ENCODE assay signal across 20 cellular contexts in genomic region chr5:174614500-174615135, GRCh38.
A peak's percentile ranks its signal among the peaks of the same experiment; 100 is the strongest.
DNase-seq lines count a peak whose midpoint lies in the region; ATAC-seq, FAIRE-seq and TF ChIP-seq lines count a peak whose summit lies in the region.
"Had no signal": no experiment of that assay in that cellular context is flagged by ENCODE, and none has a peak within 500 bp of the region (broad histone marks: within the 10 kb centered on the region; RNA-seq: fewer than 3 reads in every experiment).

No MANE protein-coding gene starts in this region.

- H3K27me3 ChIP-seq in Caco-2 (replicated peaks; ENCODE audit: control insufficient read depth, insufficient read depth, low read length) = no peaks in the 10 kb centered on the region
- H3K27me3 ChIP-seq in bronchial epithelial cell (ENCODE audit: control insufficient read depth, insufficient read depth, low read length) = no peaks in the 10 kb centered on the region
- no peaks in the 10 kb centered on the region for H3K27me3 ChIP-seq in foreskin keratinocyte
- H3K27me3 ChIP-seq: BE2C had no signal

- H3K4me1 ChIP-seq in Caco-2 = peaks cover 77% of the 10 kb centered on the region
- H3K4me1 ChIP-seq in foreskin keratinocyte = no peaks in the 10 kb centered on the region

- H3K4me1 Mint-ChIP-seq in Caco-2 (ENCODE audit: low read depth, unreplicated experiment) = peaks cover 58% of the 10 kb centered on the region
- H3K4me1 Mint-ChIP-seq in activated T-cell treated with anti-CD3 and anti-CD28 coated beads, Interleukin-2, amount 50 U/mL, for 72 hours (ENCODE audit: low read depth) = no peaks in the 10 kb centered on the region
- H3K4me1 Mint-ChIP-seq: CD4-positive, alpha-beta memory T cell; GM23338 had no signal

- no peak overlapping the region for H3K27ac ChIP-seq in foreskin keratinocyte
- H3K27ac ChIP-seq: C4-2B had no signal

- TF ChIP-seq CTCF in Caco-2 (IDR thresholded peaks at IDR 0.05; ENCODE audit: insufficient read depth in 1 of 2, low read depth in 1 of 2, low read length in 1 of 2, severe bottlenecking in 1 of 2, unreplicated experiment in 1 of 2) (no peak), bronchial epithelial cell (IDR thresholded peaks at IDR 0.05; ENCODE audit: insufficient read depth, low read length, severe bottlenecking) (no peak), foreskin keratinocyte (conservative IDR thresholded peaks at IDR 0.05) (no peak)

- intact Hi-C loops in Caco-2 (cut with micrococcal nuclease; ENCODE audit: unreplicated experiment) = loop anchor here (5.0 kb wide), 1 partner anchor 92 kb away; no protein-coding TSS in a partner anchor

- POLR2A ChIA-PET in Caco-2 (lab: Charles Lee) = no interaction called here

- H3K36me3 Mint-ChIP-seq in Caco-2 (ENCODE audit: insufficient read depth, unreplicated experiment) = peaks cover 16% of the 10 kb centered on the region
- H3K36me3 Mint-ChIP-seq in activated T-cell treated with anti-CD3 and anti-CD28 coated beads, Interleukin-2, amount 50 U/mL, for 72 hours (ENCODE audit: insufficient read depth in 2 of 2) = peaks cover 0 to 1% of the 10 kb centered on the region in 2 donors
- H3K36me3 Mint-ChIP-seq: CD4-positive, alpha-beta memory T cell had no signal

- no peak overlapping the region for H3K4me3 Mint-ChIP-seq in Caco-2 (ENCODE audit: unreplicated experiment)
- no peak overlapping the region for H3K4me3 Mint-ChIP-seq in activated T-cell treated with anti-CD3 and anti-CD28 coated beads, Interleukin-2, amount 50 U/mL, for 72 hours
- H3K4me3 Mint-ChIP-seq: CD4-positive, alpha-beta memory T cell; GM23338; H9 had no signal

- FAIRE-seq in bronchial epithelial cell (lab: Jason Lieb, UNC) (no peak), HTR-8/SVneo (lab: Jason Lieb, UNC) (no peak)
- FAIRE-seq: A204.1, D721Med, G401.6, GM12891 had no signal

- peak; percentile 38 for ATAC-seq in foreskin keratinocyte
- no peak for ATAC-seq in activated T-cell treated with anti-CD3 and anti-CD28 coated beads, Interleukin-2, amount 50 U/mL, for 72 hours (replicated peaks in 1 of 2)
- ATAC-seq: GM23338 had no signal

- H3K36me3 ChIP-seq in Caco-2 (ENCODE audit: control insufficient read depth, insufficient read depth, low read length) = no peaks in the 10 kb centered on the region; the same call in 1 of the 2 replicates
- no peaks in the 10 kb centered on the region for H3K36me3 ChIP-seq in bronchial epithelial cell (ENCODE audit: control insufficient read depth, insufficient read depth, low read length)
- H3K36me3 ChIP-seq: BE2C had no signal

- CTCF ChIA-PET in Caco-2 (lab: Charles Lee) = no interaction called here

- H3K27me3 Mint-ChIP-seq in Caco-2 (ENCODE audit: insufficient read depth, unreplicated experiment) = no peaks in the 10 kb centered on the region
- no peaks in the 10 kb centered on the region for H3K27me3 Mint-ChIP-seq in activated T-cell treated with anti-CD3 and anti-CD28 coated beads, Interleukin-2, amount 50 U/mL, for 72 hours (ENCODE audit: low read depth)

- H3K9me3 Mint-ChIP-seq in Caco-2 (ENCODE audit: unreplicated experiment) = no peaks in the 10 kb centered on the region
- no peaks in the 10 kb centered on the region for H3K9me3 Mint-ChIP-seq in activated T-cell treated with anti-CD3 and anti-CD28 coated beads, Interleukin-2, amount 50 U/mL, for 72 hours
- H3K9me3 Mint-ChIP-seq: GM23338 had no signal

- H3K4me3 ChIP-seq in Caco-2 (ENCODE audit: low read depth, low read length) = no peak overlapping the region
- H3K4me3 ChIP-seq in bronchial epithelial cell (ENCODE audit: low read depth, low read length) = no peak overlapping the region
- H3K4me3 ChIP-seq: GM23338 had no signal

- BruUV-seq in Caco-2 (replicated peaks; lab: Mats Ljungman, UMichigan) = no TSS peak

- no peak for DNase-seq in Caco-2
- peak; percentile 26 for DNase-seq in NAMALWA (ENCODE audit: low spot score)
- peak; percentile 55 for DNase-seq in bronchial epithelial cell (ENCODE audit: low read depth)
- DNase-seq in foreskin keratinocyte = peak in 1 of 2 donors; percentile 15
- no peak for DNase-seq in HTR-8/SVneo (ENCODE audit: insufficient read length, low spot score)
- DNase-seq in activated T-cell treated with anti-CD3 and anti-CD28 coated beads, Interleukin-2, amount 50 U/mL, for 72 hours = no peak
- DNase-seq in NCI-H748 (lab: John Stamatoyannopoulos, UW; ENCODE audit: unreplicated experiment) = no peak
- no peak for DNase-seq in activated CD8-positive, alpha-beta memory T cell treated with anti-CD3 and anti-CD28 coated beads for 24 hours
- DNase-seq: BE2C; CD4-positive, alpha-beta memory T cell; DMS153; DMS79 treated with DMSO at 0.1 percent for 48 hours; EL; H9 had no signal

- peaks cover 3% of the 10 kb centered on the region; the same call in 1 of the 2 replicates for H3K9me3 ChIP-seq in Caco-2
- H3K9me3 ChIP-seq: BE2C had no signal

- peak overlapping the region; percentile 63 for H3K27ac Mint-ChIP-seq in Caco-2 (ENCODE audit: unreplicated experiment)
- H3K27ac Mint-ChIP-seq in activated T-cell treated with anti-CD3 and anti-CD28 coated beads, Interleukin-2, amount 50 U/mL, for 72 hours = no peak overlapping the region
- H3K27ac Mint-ChIP-seq: GM23338, H9 had no signal

Comparison
In these comparisons a context has a peak if more than half of its experiments do, and no peak if none do; other contexts are left out.
1. DNase-seq: peak in NAMALWA (single experiment) and bronchial epithelial cell (single experiment); none in Caco-2 (0 of 2), HTR-8/SVneo (single experiment), activated T-cell treated with anti-CD3 and anti-CD28 coated beads, Interleukin-2, amount 50 U/mL, for 72 hours (0 of 2), NCI-H748 (single experiment) and activated CD8-positive, alpha-beta memory T cell treated with anti-CD3 and anti-CD28 coated beads for 24 hours (single experiment).